30 cellular contexts compared by ENCODE assay signal in genomic region chr3:82143661-82144405, GRCh38.
DNase-seq lines count a peak whose midpoint lies in the region; ATAC-seq and TF ChIP-seq lines count a peak whose summit lies in the region.
"Had no signal": no experiment of that assay in that cellular context is flagged by ENCODE, and none has a peak within 500 bp of the region (broad histone marks: within the 10 kb centered on the region; RNA-seq: fewer than 3 reads in every experiment).

No MANE protein-coding gene starts in this region.

- H3K9me3 Mint-ChIP-seq in nephron progenitor cell = peaks cover 7% of the 10 kb centered on the region
- H3K9me3 Mint-ChIP-seq: neural crest cell; stimulated activated naive CD8-positive, alpha-beta T cell treated with anti-CD3 and anti-CD28 coated beads, Interleukin-15, Interleukin-2, amounts not matched to agents 100 ng/mL and 50 ng/mL, for 24 hours had no signal

- no peak for ATAC-seq in GM19324 (IDR thresholded peaks at IDR 0.05; ENCODE audit: low FRiP score, unreplicated experiment)
- ATAC-seq: activated CD4-positive, CD25-positive, alpha-beta regulatory T cell treated with anti-CD3 and anti-CD28 coated beads, Interleukin-2, amount 50 U/mL, for 24 hours; left lobe of liver; PC-3; Right ventricle myocardium inferior had no signal

- H3K4me1 Mint-ChIP-seq in nephron progenitor cell = no peaks in the 10 kb centered on the region
- H3K4me1 Mint-ChIP-seq: neural crest cell had no signal

- no peaks in the 10 kb centered on the region for H3K36me3 Mint-ChIP-seq in nephron progenitor cell (ENCODE audit: low read depth)

- H3K27ac Mint-ChIP-seq in nephron progenitor cell = peak overlapping the region; percentile 29
- H3K27ac Mint-ChIP-seq: stimulated activated naive CD8-positive, alpha-beta T cell treated with anti-CD3 and anti-CD28 coated beads, Interleukin-15, Interleukin-2, amounts not matched to agents 100 ng/mL and 50 ng/mL, for 24 hours had no signal

- no peaks in the 10 kb centered on the region for H3K27me3 Mint-ChIP-seq in nephron progenitor cell (ENCODE audit: low read depth, poor library complexity)
- H3K27me3 Mint-ChIP-seq: stimulated activated naive CD8-positive, alpha-beta T cell treated with anti-CD3 and anti-CD28 coated beads, Interleukin-15, Interleukin-2, amounts not matched to agents 100 ng/mL and 50 ng/mL, for 24 hours had no signal

- H3K4me3 Mint-ChIP-seq in nephron progenitor cell = no peak overlapping the region
- H3K4me3 Mint-ChIP-seq: neural crest cell; stimulated activated naive CD8-positive, alpha-beta T cell treated with anti-CD3 and anti-CD28 coated beads, Interleukin-15, Interleukin-2, amounts not matched to agents 100 ng/mL and 50 ng/mL, for 24 hours had no signal

- TF ChIP-seq CTCF in nephron progenitor cell (IDR thresholded peaks at IDR 0.05) = no peak

- DNase-seq in DMS53 (lab: John Stamatoyannopoulos, UW) (peak; percentile 0), DMS53 treated with DMSO at 0.1 percent for 48 hours (lab: John Stamatoyannopoulos, UW; ENCODE audit: unreplicated experiment) (no peak), NCI-H146 (lab: John Stamatoyannopoulos, UW) (peak; percentile 83), dermis blood vessel endothelial cell (peak; percentile 44), nephron progenitor cell (no peak), NOMO-1 (lab: John Stamatoyannopoulos, UW; ENCODE audit: unreplicated experiment in 2 of 2) (no peak), MV-4-11 (lab: John Stamatoyannopoulos, UW) (no peak)
- DNase-seq: activated CD4-positive, alpha-beta T cell treated with anti-CD3 and anti-CD28 coated beads, Interleukin-2, amount 50 U/mL, for 48 hours; activated naive CD4-positive, alpha-beta T cell treated with Interleukin-2 at 50 U/mL for 16 hours; C1 segment of cervical spinal cord; cerebellar nuclear complex; dorsolateral prefrontal cortex; GDM1; glutamatergic neuron; H7; mesenchymal stem cell; NCI-H1417 treated with DMSO at 0.1 percent for 48 hours; NCI-H2081 treated with DMSO at 0.1 percent for 48 hours; NCI-H446 treated with DMSO at 0.1 percent for 48 hours; pancreas; PC-3; small intestine; T-helper 2 cell; testis had no signal

Comparison
In these comparisons a context has a peak if more than half of its experiments do, and no peak if none do; other contexts are left out.
1. DNase-seq: peak in DMS53 (single experiment), NCI-H146 (single experiment) and dermis blood vessel endothelial cell (single experiment); none in DMS53 treated with DMSO at 0.1 percent for 48 hours (single experiment), nephron progenitor cell (single experiment), NOMO-1 (0 of 2) and MV-4-11 (single experiment).